1 cellular context compared by ENCODE assay signal in genomic region chr15:96329403-96329981, GRCh38.
TF ChIP-seq lines count a peak whose summit lies in the region.

No MANE protein-coding gene starts in this region.

TF ChIP-seq in HEK293, 187 proteins besides CTCF, POLR2A, EP300 and RAD21 (continued from another document):
- TF ChIP-seq ZNF26 (tag by site-specific recombination; IDR thresholded peaks at IDR 0.05) = no peak
